In genomic region chr12:126369487-126370463, GRCh38 we compare ENCODE assay signal across 18 cellular contexts.
DNase-seq lines count a peak whose midpoint lies in the region; ATAC-seq, FAIRE-seq and TF ChIP-seq lines count a peak whose summit lies in the region.
"Had no signal": no experiment of that assay in that cellular context is flagged by ENCODE, and none has a peak within 500 bp of the region (broad histone marks: within the 10 kb centered on the region; RNA-seq: fewer than 3 reads in every experiment).

No MANE protein-coding gene starts in this region.

- H3K4me3 ChIP-seq in epithelial cell of proximal tubule (ENCODE audit: low read depth, low read length), result no peak overlapping the region
- H3K4me3 ChIP-seq: transverse colon had no signal

- DNase-seq in Caki2 (ENCODE audit: low read depth) (peak; percentile 52), RCC 7860 (ENCODE audit: low spot score) (peak; percentile 33), epithelial cell of proximal tubule (ENCODE audit: low read depth) (no peak), non-pigmented ciliary epithelial cell (ENCODE audit: low read depth) (peak; percentile 22), DMS 273 (lab: John Stamatoyannopoulos, UW; ENCODE audit: unreplicated experiment) (no peak), hippocampal formation (lab: John Stamatoyannopoulos, UW) (no peak), substantia nigra (lab: John Stamatoyannopoulos, UW) (no peak)
- no peak for DNase-seq in natural killer cell treated with Interleukin-12 subunit alpha and Interleukin-12 subunit beta and Interleukin-15 and Interleukin-18, amount 100 ng/mL, for 72 hours (ENCODE audit: low spot score)
- DNase-seq: activated CD4-positive, alpha-beta T cell treated with anti-CD3 and anti-CD28 coated beads for 4 hours; CD4-positive, CD25-positive, alpha-beta regulatory T cell; GDM1; NCI-H187 treated with DMSO at 0.1 percent for 48 hours; NCI-H526 treated with DMSO at 0.1 percent for 48 hours; transverse colon had no signal

- peaks cover 23% of the 10 kb centered on the region for H3K9me3 Mint-ChIP-seq in natural killer cell treated with Interleukin-12 subunit alpha and Interleukin-12 subunit beta and Interleukin-15 and Interleukin-18, amount 100 ng/mL, for 72 hours

- no peak for ATAC-seq in natural killer cell treated with Interleukin-12 subunit alpha and Interleukin-12 subunit beta and Interleukin-15 and Interleukin-18, amount 100 ng/mL, for 72 hours

- H3K27me3 Mint-ChIP-seq in natural killer cell treated with Interleukin-12 subunit alpha and Interleukin-12 subunit beta and Interleukin-15 and Interleukin-18, amount 100 ng/mL, for 72 hours, result no peaks in the 10 kb centered on the region
- H3K27me3 Mint-ChIP-seq: CD4-positive, CD25-positive, alpha-beta regulatory T cell; dendritic cell treated with granulocyte-macrophage colony-stimulating factor and Interleukin-4, amounts not matched to agents 40 ng/mL and 50 ng/mL, for 4 days had no signal

- peak; percentile 2 for TF ChIP-seq CTCF in epithelial cell of proximal tubule (conservative IDR thresholded peaks at IDR 0.05; ENCODE audit: low read depth, low read length)

- H3K4me1 Mint-ChIP-seq in natural killer cell treated with Interleukin-12 subunit alpha and Interleukin-12 subunit beta and Interleukin-15 and Interleukin-18, amount 100 ng/mL, for 72 hours (ENCODE audit: low read depth in 2 of 2), result no peaks in the 10 kb centered on the region
- H3K4me1 Mint-ChIP-seq: CD4-positive, CD25-positive, alpha-beta regulatory T cell had no signal

- no peak overlapping the region for H3K27ac ChIP-seq in substantia nigra (ENCODE audit: low read depth, low read length, poor library complexity, severe bottlenecking)
- H3K27ac ChIP-seq: transverse colon had no signal

- no peak overlapping the region for H3K4me3 Mint-ChIP-seq in natural killer cell treated with Interleukin-12 subunit alpha and Interleukin-12 subunit beta and Interleukin-15 and Interleukin-18, amount 100 ng/mL, for 72 hours
- H3K4me3 Mint-ChIP-seq: CD4-positive, CD25-positive, alpha-beta regulatory T cell; dendritic cell treated with granulocyte-macrophage colony-stimulating factor and Interleukin-4, amounts not matched to agents 40 ng/mL and 50 ng/mL, for 4 days had no signal

- FAIRE-seq in RCC 7860 (lab: Jason Lieb, UNC), result peak; percentile 69
- FAIRE-seq: frontal cortex, H1, islet of Langerhans had no signal

- in situ Hi-C loops in Caki2 (cut with HindIII; ENCODE audit: low pct_unique_long_range_greater_than_20kb, low sequenced_read_pairs), result no loop called here

- no peak overlapping the region for H3K27ac Mint-ChIP-seq in natural killer cell treated with Interleukin-12 subunit alpha and Interleukin-12 subunit beta and Interleukin-15 and Interleukin-18, amount 100 ng/mL, for 72 hours
- H3K27ac Mint-ChIP-seq: CD4-positive, CD25-positive, alpha-beta regulatory T cell; dendritic cell treated with granulocyte-macrophage colony-stimulating factor and Interleukin-4, amounts not matched to agents 40 ng/mL and 50 ng/mL, for 4 days had no signal

- no peaks in the 10 kb centered on the region for H3K36me3 Mint-ChIP-seq in natural killer cell treated with Interleukin-12 subunit alpha and Interleukin-12 subunit beta and Interleukin-15 and Interleukin-18, amount 100 ng/mL, for 72 hours
- H3K36me3 Mint-ChIP-seq: CD4-positive, CD25-positive, alpha-beta regulatory T cell had no signal

Comparison
In these comparisons a context has a peak if more than half of its experiments do, and no peak if none do; other contexts are left out.
1. DNase-seq: peak in Caki2 (single experiment), RCC 7860 (single experiment) and non-pigmented ciliary epithelial cell (single experiment); none in epithelial cell of proximal tubule (single experiment), natural killer cell treated with Interleukin-12 subunit alpha and Interleukin-12 subunit beta and Interleukin-15 and Interleukin-18, amount 100 ng/mL, for 72 hours (single experiment), DMS 273 (single experiment), hippocampal formation (0 of 2) and substantia nigra (0 of 49).